Comparison of ENCODE assay signal across 19 cellular contexts in genomic region chr6:112188906-112189305, GRCh38.
DNase-seq lines count a peak whose midpoint lies in the region; ATAC-seq and TF ChIP-seq lines count a peak whose summit lies in the region.
"Had no signal": no experiment of that assay in that cellular context is flagged by ENCODE, and none has a peak within 500 bp of the region (broad histone marks: within the 10 kb centered on the region; RNA-seq: fewer than 3 reads in every experiment).

No MANE protein-coding gene starts in this region.

- no peak overlapping the region for H2BK20ac ChIP-seq in IMR-90 (ENCODE audit: low read depth, low read length)

- no peak overlapping the region for H2BK120ac ChIP-seq in IMR-90 (ENCODE audit: low read depth, low read length)

- no peaks in the 10 kb centered on the region for H3F3A ChIP-seq in neural progenitor cell (ENCODE audit: low read depth)

- TF ChIP-seq CTCF in A673 (conservative IDR thresholded peaks at IDR 0.05; ENCODE audit: low read depth, low read length), result no peak
- no peak for TF ChIP-seq CTCF in IMR-90 (conservative IDR thresholded peaks at IDR 0.05; ENCODE audit: low read depth, low read length)
- no peak for TF ChIP-seq CTCF in neural progenitor cell (IDR thresholded peaks at IDR 0.05)

- peaks cover 41% of the 10 kb centered on the region for H3K4me1 Mint-ChIP-seq in neural progenitor cell
- peaks cover 6 to 9% of the 10 kb centered on the region in 2 donors for H3K4me1 Mint-ChIP-seq in natural killer cell treated with Interleukin-12 subunit alpha and Interleukin-12 subunit beta and Interleukin-15 and Interleukin-18, amount 100 ng/mL, for 72 hours (ENCODE audit: low read depth in 2 of 2)
- H3K4me1 Mint-ChIP-seq in stimulated activated memory B cell treated with anti-CD40 and anti-IgM and Interleukin-4, amounts not matched to agents 10 μg/mL and 1 μg/mL and 100 μg/mL, for 72 hours, result peaks cover 6% of the 10 kb centered on the region
- H3K4me1 Mint-ChIP-seq: activated CD4-positive, alpha-beta T cell treated with anti-CD3 and anti-CD28 coated beads, Interleukin-2, amount 10 ng/mL, durations not matched to agents 24 days and 14 days had no signal

- no peaks in the 10 kb centered on the region for H3K9me3 Mint-ChIP-seq in neural progenitor cell
- no peaks in the 10 kb centered on the region for H3K9me3 Mint-ChIP-seq in natural killer cell treated with Interleukin-12 subunit alpha and Interleukin-12 subunit beta and Interleukin-15 and Interleukin-18, amount 100 ng/mL, for 72 hours
- no peaks in the 10 kb centered on the region for H3K9me3 Mint-ChIP-seq in stimulated activated memory B cell treated with anti-CD40 and anti-IgM and Interleukin-4, amounts not matched to agents 10 μg/mL and 1 μg/mL and 100 μg/mL, for 72 hours
- H3K9me3 Mint-ChIP-seq: activated CD4-positive, alpha-beta T cell treated with anti-CD3 and anti-CD28 coated beads, Interleukin-2, amount 10 ng/mL, durations not matched to agents 24 days and 14 days; activated naive CD4-positive, alpha-beta T cell treated with anti-CD3 and anti-CD28 coated beads for 36 hours had no signal

- no peaks in the 10 kb centered on the region for H3K4me1 ChIP-seq in A673 (ENCODE audit: insufficient read depth, low read length, poor library complexity, severe bottlenecking)
- no peaks in the 10 kb centered on the region for H3K4me1 ChIP-seq in IMR-90 (ENCODE audit: control insufficient read depth, insufficient read depth, low read length)
- peaks cover 17% of the 10 kb centered on the region for H3K4me1 ChIP-seq in neural progenitor cell

- H3K27ac Mint-ChIP-seq in neural progenitor cell, result peak overlapping the region; percentile 3
- H3K27ac Mint-ChIP-seq in natural killer cell treated with Interleukin-12 subunit alpha and Interleukin-12 subunit beta and Interleukin-15 and Interleukin-18, amount 100 ng/mL, for 72 hours, result no peak overlapping the region
- H3K27ac Mint-ChIP-seq in stimulated activated memory B cell treated with anti-CD40 and anti-IgM and Interleukin-4, amounts not matched to agents 10 μg/mL and 1 μg/mL and 100 μg/mL, for 72 hours, result no peak overlapping the region
- H3K27ac Mint-ChIP-seq: activated CD4-positive, alpha-beta T cell treated with anti-CD3 and anti-CD28 coated beads, Interleukin-2, amount 10 ng/mL, durations not matched to agents 24 days and 14 days; activated naive CD4-positive, alpha-beta T cell treated with anti-CD3 and anti-CD28 coated beads for 36 hours had no signal

- no CpG with 5 or more reads among the region's 3 CpGs for WGBS in IMR-90 (ENCODE audit: extremely low coverage in 2 of 2, insufficient read length in 1 of 2), 2 experiments

- dilution Hi-C loops in IMR-90 (cut with HindIII; ENCODE audit: low sequenced_read_pairs, unreplicated experiment), result no loop called here

- no peak overlapping the region for H2AK5ac ChIP-seq in IMR-90 (ENCODE audit: low read depth, low read length)

- H3K18ac ChIP-seq in IMR-90 (ENCODE audit: low read depth, low read length), result no peak overlapping the region

- no peaks in the 10 kb centered on the region for H3K27me3 ChIP-seq in A673 (replicated peaks; ENCODE audit: insufficient read depth, low read depth, low read length, poor library complexity)
- no peaks in the 10 kb centered on the region for H3K27me3 ChIP-seq in IMR-90 (ENCODE audit: control insufficient read depth, insufficient read depth, low read length)
- no peaks in the 10 kb centered on the region for H3K27me3 ChIP-seq in neural progenitor cell
- H3K27me3 ChIP-seq: SJSA1, upper lobe of left lung had no signal

- H3K56ac ChIP-seq in IMR-90 (ENCODE audit: extremely low read depth, insufficient read depth, low read length), result no peak overlapping the region

- H3K79me2 ChIP-seq in neural progenitor cell (ENCODE audit: low read depth), result no peaks in the 10 kb centered on the region

- ATAC-seq in IMR-90 (ENCODE audit: low read depth), result 0 out of 2 replicates have a peak, but pooled peaks have one; percentile 21
- ATAC-seq in natural killer cell treated with Interleukin-12 subunit alpha and Interleukin-12 subunit beta and Interleukin-15 and Interleukin-18, amount 100 ng/mL, for 72 hours, result no peak
- no peak for ATAC-seq in HG03095 (IDR thresholded peaks at IDR 0.05; ENCODE audit: unreplicated experiment)
- ATAC-seq in stimulated activated memory B cell treated with anti-CD40 and anti-IgM and Interleukin-4, amounts not matched to agents 10 μg/mL and 1 μg/mL and 100 μg/mL, for 72 hours, result no peak

- no peaks in the 10 kb centered on the region for H3K9me3 ChIP-seq in A673 (ENCODE audit: low read depth, low read length, poor library complexity, severe bottlenecking)
- H3K9me3 ChIP-seq in IMR-90 (ENCODE audit: control insufficient read depth, insufficient read depth, low read length), result no peaks in the 10 kb centered on the region
- H3K9me3 ChIP-seq in neural progenitor cell (ENCODE audit: low read depth), result no peaks in the 10 kb centered on the region
- H3K9me3 ChIP-seq: SJSA1, upper lobe of left lung had no signal

- no peak overlapping the region for H3K23ac ChIP-seq in IMR-90 (ENCODE audit: low read depth, low read length)

- CTCF ChIA-PET in A673 (lab: Charles Lee) (no interaction called here), IMR-90 (lab: Yijun Ruan, JAX) (interaction anchor here (1.1 kb wide), 1 partner anchor 9 kb away, joined by 4 read pairs; no protein-coding TSS in a partner anchor)

- H3K9ac ChIP-seq in IMR-90 (ENCODE audit: low read depth, low read length) (no peak overlapping the region), neural progenitor cell (no peak overlapping the region)

- no peak overlapping the region for H3K4me3 Mint-ChIP-seq in neural progenitor cell
- no peak overlapping the region for H3K4me3 Mint-ChIP-seq in natural killer cell treated with Interleukin-12 subunit alpha and Interleukin-12 subunit beta and Interleukin-15 and Interleukin-18, amount 100 ng/mL, for 72 hours
- no peak overlapping the region for H3K4me3 Mint-ChIP-seq in stimulated activated memory B cell treated with anti-CD40 and anti-IgM and Interleukin-4, amounts not matched to agents 10 μg/mL and 1 μg/mL and 100 μg/mL, for 72 hours
- H3K4me3 Mint-ChIP-seq: activated CD4-positive, alpha-beta T cell treated with anti-CD3 and anti-CD28 coated beads, Interleukin-2, amount 10 ng/mL, durations not matched to agents 24 days and 14 days; activated naive CD4-positive, alpha-beta T cell treated with anti-CD3 and anti-CD28 coated beads for 36 hours; neural crest cell had no signal

- no peak overlapping the region for H3K14ac ChIP-seq in IMR-90 (replicated peaks; ENCODE audit: low read depth, low read length)

- no peak overlapping the region for H4K5ac ChIP-seq in IMR-90 (ENCODE audit: low read depth, low read length)

- in situ Hi-C loops in IMR-90 (cut with MboI; ENCODE audit: low sequenced_read_pairs), result loop anchor here (25.0 kb wide), 1 partner anchor 1723 kb away; no protein-coding TSS in a partner anchor

- H4K20me1 ChIP-seq in IMR-90 (ENCODE audit: insufficient read depth, low read length), result no peaks in the 10 kb centered on the region
- no peaks in the 10 kb centered on the region for H4K20me1 ChIP-seq in neural progenitor cell (ENCODE audit: low read depth)

- no peak overlapping the region for H2AK9ac ChIP-seq in IMR-90 (replicated peaks; ENCODE audit: low read depth, low read length, poor library complexity)

- DNase-seq in A673 (ENCODE audit: low spot score) (peak; percentile 6), IMR-90 (peak; percentile 44), dedifferentiated amniotic fluid mesenchymal stem cell (ENCODE audit: extremely low spot score) (peak; percentile 61), neural progenitor cell (ENCODE audit: low spot score) (no peak), NCI-H82 treated with DMSO at 0.1 percent for 48 hours (lab: John Stamatoyannopoulos, UW; ENCODE audit: unreplicated experiment) (no peak)
- no peak for DNase-seq in natural killer cell treated with Interleukin-12 subunit alpha and Interleukin-12 subunit beta and Interleukin-15 and Interleukin-18, amount 100 ng/mL, for 72 hours (ENCODE audit: low spot score)
- DNase-seq: activated CD4-positive, alpha-beta T cell treated with anti-CD3 and anti-CD28 coated beads, Interleukin-2, amount 10 ng/mL, durations not matched to agents 24 days and 14 days; activated naive CD4-positive, alpha-beta T cell treated with anti-CD3 and anti-CD28 coated beads for 36 hours; caudate nucleus; Karpas-422; NCI-H1436; NCI-H2227 treated with DMSO at 0.1 percent for 48 hours; upper lobe of left lung had no signal

- H3K4me2 ChIP-seq in IMR-90 (ENCODE audit: low read depth, low read length) (no peak overlapping the region), neural progenitor cell (no peak overlapping the region)

- no peak for TF ChIP-seq RAD21 in IMR-90 (IDR thresholded peaks at IDR 0.05; ENCODE audit: low read length)

- H3K4me3 ChIP-seq in A673 (ENCODE audit: low read depth, low read length, poor library complexity, severe bottlenecking), result no peak overlapping the region
- no peak overlapping the region for H3K4me3 ChIP-seq in IMR-90 (ENCODE audit: insufficient read depth, low read depth, low read length)
- no peak overlapping the region for H3K4me3 ChIP-seq in neural progenitor cell
- H3K4me3 ChIP-seq: SJSA1, skin epidermis, upper lobe of left lung had no signal

- TF ChIP-seq POLR2A in IMR-90 (IDR thresholded peaks at IDR 0.05; ENCODE audit: low read depth, low read length), result no peak

- no peak overlapping the region for H2BK15ac ChIP-seq in IMR-90 (ENCODE audit: low read depth, low read length)

- BruUV-seq in A673 (replicated peaks; lab: Mats Ljungman, UMichigan), result no TSS peak
- BruUV-seq in IMR-90 (replicated peaks; lab: Mats Ljungman, UMichigan), result no TSS peak

- no peaks in the 10 kb centered on the region for H3K79me1 ChIP-seq in IMR-90 (ENCODE audit: low read depth in 1 of 2, low read length in 2 of 2)

- H2BK5ac ChIP-seq in IMR-90 (ENCODE audit: low read depth, low read length, poor library complexity, severe bottlenecking), result no peak overlapping the region

- H3K27ac ChIP-seq in A673 (ENCODE audit: low read depth, low read length, poor library complexity, severe bottlenecking) (no peak overlapping the region), IMR-90 (ENCODE audit: insufficient read depth, low read length) (no peak overlapping the region), neural progenitor cell (no peak overlapping the region)
- H3K27ac ChIP-seq: HL-60, SJSA1, skin epidermis had no signal

- H3K4ac ChIP-seq in IMR-90 (ENCODE audit: low read depth, low read length), result no peak overlapping the region

- H3K36me3 Mint-ChIP-seq in neural progenitor cell, result no peaks in the 10 kb centered on the region
- no peaks in the 10 kb centered on the region for H3K36me3 Mint-ChIP-seq in natural killer cell treated with Interleukin-12 subunit alpha and Interleukin-12 subunit beta and Interleukin-15 and Interleukin-18, amount 100 ng/mL, for 72 hours
- no peaks in the 10 kb centered on the region for H3K36me3 Mint-ChIP-seq in stimulated activated memory B cell treated with anti-CD40 and anti-IgM and Interleukin-4, amounts not matched to agents 10 μg/mL and 1 μg/mL and 100 μg/mL, for 72 hours

- H4K91ac ChIP-seq in IMR-90 (ENCODE audit: insufficient read depth, low read depth, low read length), result no peak overlapping the region

- H2AFZ ChIP-seq in IMR-90 (replicated peaks; ENCODE audit: low read length, poor library complexity) (no peak overlapping the region), neural progenitor cell (replicated peaks) (peak overlapping the region; percentile 32)

- H3K27me3 Mint-ChIP-seq in neural progenitor cell (ENCODE audit: insufficient read depth, low read depth), result no peaks in the 10 kb centered on the region
- peaks cover 39 to 60% of the 10 kb centered on the region in 2 donors for H3K27me3 Mint-ChIP-seq in natural killer cell treated with Interleukin-12 subunit alpha and Interleukin-12 subunit beta and Interleukin-15 and Interleukin-18, amount 100 ng/mL, for 72 hours
- H3K27me3 Mint-ChIP-seq in stimulated activated memory B cell treated with anti-CD40 and anti-IgM and Interleukin-4, amounts not matched to agents 10 μg/mL and 1 μg/mL and 100 μg/mL, for 72 hours, result peaks cover 14% of the 10 kb centered on the region

- POLR2A ChIA-PET in A673 (lab: Charles Lee; ENCODE audit: low non-redundant PET) (no interaction called here), IMR-90 (lab: Charles Lee; ENCODE audit: unreplicated experiment) (no interaction called here)

- H4K8ac ChIP-seq in IMR-90 (ENCODE audit: low read depth in 2 of 2, low read length in 2 of 2), result no peak overlapping the region

- H3K36me3 ChIP-seq in A673 (ENCODE audit: insufficient read depth, low read length, poor library complexity, severe bottlenecking), result no peaks in the 10 kb centered on the region
- H3K36me3 ChIP-seq in IMR-90 (ENCODE audit: control insufficient read depth, insufficient read depth, low read length), result peaks cover 47% of the 10 kb centered on the region
- no peaks in the 10 kb centered on the region for H3K36me3 ChIP-seq in neural progenitor cell
- H3K36me3 ChIP-seq: SJSA1 had no signal

- peaks cover 5% of the 10 kb centered on the region; the same call in 1 of the 2 replicates for H3K9me1 ChIP-seq in IMR-90 (ENCODE audit: insufficient read depth, low read length)

- intact Hi-C loops in A673 (cut with micrococcal nuclease; ENCODE audit: unreplicated experiment), result no loop called here
- intact Hi-C loops in IMR-90 (cut with micrococcal nuclease), result no loop called here

Comparison
In these comparisons a context has a peak if more than half of its experiments do, and no peak if none do; other contexts are left out.
1. DNase-seq: peak in A673 (single experiment), IMR-90 (single experiment) and dedifferentiated amniotic fluid mesenchymal stem cell (single experiment); none in neural progenitor cell (single experiment), natural killer cell treated with Interleukin-12 subunit alpha and Interleukin-12 subunit beta and Interleukin-15 and Interleukin-18, amount 100 ng/mL, for 72 hours (single experiment) and NCI-H82 treated with DMSO at 0.1 percent for 48 hours (single experiment).